Comparison of ENCODE assay signal across 3 cellular contexts in genomic region chr9:128718047-128718446, GRCh38.
TF ChIP-seq lines count a peak whose summit lies in the region.

No MANE protein-coding gene starts in this region.

TF ChIP-seq in SK-N-SH, 30 proteins besides CTCF, POLR2A, EP300 and RAD21:
- TF ChIP-seq SIN3A (IDR thresholded peaks at IDR 0.05; ENCODE audit: borderline replicate concordance, low read depth, low read length) (no peak), REST (IDR thresholded peaks at IDR 0.05; ENCODE audit: low read depth, low read length) (no peak), GABPA (IDR thresholded peaks at IDR 0.05; ENCODE audit: low read depth) (no peak), RXRA (IDR thresholded peaks at IDR 0.05; ENCODE audit: borderline replicate concordance, low read depth) (no peak), POLR2AphosphoS5 (IDR thresholded peaks at IDR 0.05; ENCODE audit: low read depth, low read length) (no peak), TEAD4 (IDR thresholded peaks at IDR 0.05; ENCODE audit: borderline replicate concordance, insufficient read depth) (no peak), TCF12 (IDR thresholded peaks at IDR 0.05) (no peak), EZH2phosphoT487 (IDR thresholded peaks at IDR 0.05; ENCODE audit: borderline replicate concordance, low read depth) (no peak), MXI1 (IDR thresholded peaks at IDR 0.05; ENCODE audit: low read depth, low read length) (no peak), IRF3 (IDR thresholded peaks at IDR 0.05; ENCODE audit: low read depth, low read length) (no peak), JUND (IDR thresholded peaks at IDR 0.05) (no peak), NRF1 (IDR thresholded peaks at IDR 0.05; ENCODE audit: low read depth, low read length) (no peak), TAF1 (IDR thresholded peaks at IDR 0.05; ENCODE audit: borderline replicate concordance, low read depth, low read length) (no peak), YY1 (IDR thresholded peaks at IDR 0.05; ENCODE audit: low read depth) (no peak)

TF ChIP-seq in SK-N-SH treated with all-trans-retinoic acid at 6 μM for 48 hours, 23 proteins besides CTCF, POLR2A, EP300 and RAD21:
- no peak for TF ChIP-seq CSRNP3 (CRISPR knock-in tag; IDR thresholded peaks at IDR 0.05)
- no peak for TF ChIP-seq POU6F1 (CRISPR knock-in tag; IDR thresholded peaks at IDR 0.05; ENCODE audit: borderline replicate concordance, low read depth)
- no peak for TF ChIP-seq PPARA (CRISPR knock-in tag; IDR thresholded peaks at IDR 0.05; ENCODE audit: borderline replicate concordance)
- no peak for TF ChIP-seq ARNTL (CRISPR knock-in tag; IDR thresholded peaks at IDR 0.05; ENCODE audit: borderline replicate concordance, low read depth)
- no peak for TF ChIP-seq TOX (CRISPR knock-in tag; IDR thresholded peaks at IDR 0.05; ENCODE audit: borderline replicate concordance)
- TF ChIP-seq ZFP30 (CRISPR knock-in tag; IDR thresholded peaks at IDR 0.05): no peak
- TF ChIP-seq OSR1 (CRISPR knock-in tag; IDR thresholded peaks at IDR 0.05): no peak
- no peak for TF ChIP-seq TSHZ2 (CRISPR knock-in tag; IDR thresholded peaks at IDR 0.05)
- no peak for TF ChIP-seq ESRRG (CRISPR knock-in tag; IDR thresholded peaks at IDR 0.05)
- no peak for TF ChIP-seq ZC3H10 (CRISPR knock-in tag; IDR thresholded peaks at IDR 0.05)
- TF ChIP-seq ZNF565 (CRISPR knock-in tag; conservative IDR thresholded peaks at IDR 0.05; ENCODE audit: low read depth): no peak
TF ChIP-seq in SK-N-SH treated with all-trans-retinoic acid at 6 μM for 48 hours: peak in this region for 0.

TF ChIP-seq in GM12878, 131 proteins besides CTCF, POLR2A, EP300 and RAD21:
- TF ChIP-seq ZSCAN29 (IDR thresholded peaks at IDR 0.05): no peak
- no peak for TF ChIP-seq NR2F1 (conservative IDR thresholded peaks at IDR 0.05)
- no peak for TF ChIP-seq PRDM15 (CRISPR knock-in tag; IDR thresholded peaks at IDR 0.05)
- no peak for TF ChIP-seq REST (IDR thresholded peaks at IDR 0.05; ENCODE audit: low read depth, low read length)
- TF ChIP-seq RBBP5 (conservative IDR thresholded peaks at IDR 0.05): no peak
- no peak for TF ChIP-seq MAX (IDR thresholded peaks at IDR 0.05; ENCODE audit: low read depth, low read length)
- no peak for TF ChIP-seq CEBPB (IDR thresholded peaks at IDR 0.05; ENCODE audit: borderline replicate concordance in 1 of 2, low read depth in 2 of 2, low read length in 2 of 2)
- TF ChIP-seq NR2C1 (IDR thresholded peaks at IDR 0.05): no peak
- no peak for TF ChIP-seq POU2F2 (IDR thresholded peaks at IDR 0.05; ENCODE audit: borderline replicate concordance, low read depth, low read length)
- no peak for TF ChIP-seq SMAD1 (IDR thresholded peaks at IDR 0.05; ENCODE audit: low read depth, partially characterized antibody)
- TF ChIP-seq RB1 (IDR thresholded peaks at IDR 0.05; ENCODE audit: borderline replicate concordance): no peak
- no peak for TF ChIP-seq TCF12 (IDR thresholded peaks at IDR 0.05; ENCODE audit: low read depth, low read length)
- no peak for TF ChIP-seq SP1 (IDR thresholded peaks at IDR 0.05; ENCODE audit: low read depth, low read length)
- no peak for TF ChIP-seq ZNF622 (IDR thresholded peaks at IDR 0.05)
- no peak for TF ChIP-seq CREM (IDR thresholded peaks at IDR 0.05; ENCODE audit: low read depth)
